In the genomic region with DNA sequence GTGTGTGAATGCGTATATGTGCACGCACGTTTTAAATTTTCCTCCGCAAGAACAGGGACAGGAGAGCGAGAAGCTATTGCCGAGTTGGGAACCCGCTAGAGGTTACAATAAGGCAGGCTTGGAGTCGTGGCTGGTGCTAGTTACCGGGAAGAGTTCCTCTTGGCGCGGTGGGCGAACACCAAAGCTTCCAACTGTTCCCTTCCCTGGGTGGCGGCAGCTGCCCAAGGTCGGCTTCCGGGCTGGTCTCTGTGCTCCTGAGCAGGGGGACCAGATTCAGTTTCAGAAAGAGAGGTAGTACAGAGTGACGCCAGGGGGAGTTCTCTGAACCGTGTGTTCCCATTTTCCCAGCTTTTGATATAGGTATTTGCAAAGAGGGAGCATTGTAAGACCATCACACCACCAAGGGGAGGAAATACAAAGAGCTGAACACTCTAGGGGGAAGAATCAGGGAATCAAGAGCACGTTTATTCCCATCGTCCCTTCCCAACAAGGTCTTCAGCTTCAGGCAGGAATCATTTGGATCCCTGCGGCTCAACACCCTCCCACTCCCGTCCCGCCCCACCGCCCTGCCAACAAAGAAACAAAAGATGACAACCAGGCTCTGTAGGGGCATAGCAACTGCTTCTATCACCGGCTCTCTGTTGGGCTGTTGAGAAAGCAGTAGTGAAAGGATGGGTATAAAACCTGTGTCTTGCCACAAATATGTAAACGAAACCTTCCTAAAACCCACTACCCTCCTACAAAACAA, we compare ENCODE assay signal across 8 cellular contexts.
A peak's percentile ranks its signal among the peaks of the same experiment; 100 is the strongest.
DNase-seq lines count a peak whose midpoint lies in the region; ATAC-seq, FAIRE-seq and TF ChIP-seq lines count a peak whose summit lies in the region.

No MANE protein-coding gene starts in this region.

- ATAC-seq in activated T-helper 17 cell treated with anti-CD3 and anti-CD28 coated beads, Interleukin-2, amount 50 U/mL, for 72 hours (replicated peaks), result no peak
- ATAC-seq in HG03175 (IDR thresholded peaks at IDR 0.05; ENCODE audit: unreplicated experiment) (no peak), GM18858 (IDR thresholded peaks at IDR 0.05; ENCODE audit: unreplicated experiment) (no peak)

- no peaks in the 10 kb centered on the region for H3K9me3 Mint-ChIP-seq in activated T-cell treated with anti-CD3 and anti-CD28 coated beads, Interleukin-2, amount 50 U/mL, for 24 hours
- H3K9me3 Mint-ChIP-seq in activated T-helper 17 cell treated with anti-CD3 and anti-CD28 coated beads, Interleukin-2, amount 50 U/mL, for 72 hours, result no peaks in the 10 kb centered on the region

- peaks cover 61% of the 10 kb centered on the region for H3K27me3 Mint-ChIP-seq in activated T-cell treated with anti-CD3 and anti-CD28 coated beads, Interleukin-2, amount 50 U/mL, for 24 hours
- peaks cover 25% of the 10 kb centered on the region for H3K27me3 Mint-ChIP-seq in activated T-helper 17 cell treated with anti-CD3 and anti-CD28 coated beads, Interleukin-2, amount 50 U/mL, for 72 hours

- H3K4me1 ChIP-seq in keratinocyte (ENCODE audit: control insufficient read depth, extremely low read depth, insufficient read depth, low read length) (no peaks in the 10 kb centered on the region), thymus (ENCODE audit: control insufficient read depth, insufficient read depth, low read length) (no peaks in the 10 kb centered on the region)

- TF ChIP-seq CTCF in keratinocyte (optimal IDR thresholded peaks at IDR 0.05 in 1 of 3, IDR thresholded peaks at IDR 0.05 in 1 of 3, conservative IDR thresholded peaks at IDR 0.05 in 1 of 3; ENCODE audit: extremely low read depth in 1 of 3, insufficient read depth in 2 of 3, low read length in 3 of 3), result peak in 1 of 3 experiments; percentile 9

- H3K36me3 ChIP-seq in keratinocyte (ENCODE audit: control insufficient read depth in 2 of 2, extremely low read depth in 1 of 2, insufficient read depth in 2 of 2, low read length in 2 of 2) (no peaks in the 10 kb centered on the region), thymus (ENCODE audit: control insufficient read depth, insufficient read depth) (no peaks in the 10 kb centered on the region)

- H3K27ac Mint-ChIP-seq in activated T-cell treated with anti-CD3 and anti-CD28 coated beads, Interleukin-2, amount 50 U/mL, for 24 hours, result no peak overlapping the region
- H3K27ac Mint-ChIP-seq in activated T-helper 17 cell treated with anti-CD3 and anti-CD28 coated beads, Interleukin-2, amount 50 U/mL, for 72 hours, result no peak overlapping the region

- no peaks in the 10 kb centered on the region for H3K36me3 Mint-ChIP-seq in activated T-cell treated with anti-CD3 and anti-CD28 coated beads, Interleukin-2, amount 50 U/mL, for 24 hours (ENCODE audit: low read depth)
- no peaks in the 10 kb centered on the region for H3K36me3 Mint-ChIP-seq in activated T-helper 17 cell treated with anti-CD3 and anti-CD28 coated beads, Interleukin-2, amount 50 U/mL, for 72 hours (ENCODE audit: low read depth)

- no peak overlapping the region for H3K27ac ChIP-seq in keratinocyte (ENCODE audit: control insufficient read depth, insufficient read depth, low read length)
- no peak overlapping the region for H3K27ac ChIP-seq in thymus (ENCODE audit: low read depth)

- FAIRE-seq in keratinocyte (lab: Jason Lieb, UNC), result no peak

- H3K9me3 ChIP-seq in keratinocyte (ENCODE audit: control insufficient read depth, low read depth, low read length), result no peaks in the 10 kb centered on the region
- no peaks in the 10 kb centered on the region for H3K9me3 ChIP-seq in thymus (ENCODE audit: control insufficient read depth)

- H2AFZ ChIP-seq in keratinocyte (ENCODE audit: control insufficient read depth, low read length), result peak overlapping the region; percentile 63

- H3K79me2 ChIP-seq in keratinocyte (ENCODE audit: control insufficient read depth, insufficient read depth, low read length), result no peaks in the 10 kb centered on the region

- 11% methylated on average over 25 of the region's 25 CpGs for WGBS in thymus

- peak overlapping the region; percentile 69 for H3K4me2 ChIP-seq in keratinocyte (ENCODE audit: control insufficient read depth, extremely low read depth, insufficient read depth, low read depth, low read length)

- no peaks in the 10 kb centered on the region for H3K9me1 ChIP-seq in keratinocyte (ENCODE audit: control insufficient read depth, extremely low read depth, insufficient read depth, low read length)

- dilution Hi-C loops in keratinocyte (cut with MboI; ENCODE audit: extremely low pct_ligation_motif_present, low sequenced_read_pairs), result no loop called here

- H3K4me1 Mint-ChIP-seq in activated T-cell treated with anti-CD3 and anti-CD28 coated beads, Interleukin-2, amount 50 U/mL, for 24 hours (ENCODE audit: low read depth), result peaks cover 19% of the 10 kb centered on the region
- no peaks in the 10 kb centered on the region for H3K4me1 Mint-ChIP-seq in activated T-helper 17 cell treated with anti-CD3 and anti-CD28 coated beads, Interleukin-2, amount 50 U/mL, for 72 hours

- peak; percentile 30 for DNase-seq in activated T-cell treated with anti-CD3 and anti-CD28 coated beads, Interleukin-2, amount 50 U/mL, for 24 hours
- DNase-seq in activated T-cell treated with anti-CD3 and anti-CD28 coated beads, Interleukin-2, amount 50 U/mL, for 1 hour, result no peak
- DNase-seq in keratinocyte (ENCODE audit: low read depth, low spot score) (no peak), HuH-7 (ENCODE audit: low spot score) (no peak)

- H3K27me3 ChIP-seq in keratinocyte (ENCODE audit: control insufficient read depth, extremely low read depth, insufficient read depth, low read length) (peaks cover 27% of the 10 kb centered on the region), thymus (ENCODE audit: control insufficient read depth, insufficient read depth) (peaks cover 20% of the 10 kb centered on the region)

- peak overlapping the region; percentile 34 to 49 (median 49) for H3K4me3 ChIP-seq in keratinocyte (ENCODE audit: control insufficient read depth in 2 of 3, extremely low read depth in 1 of 3, insufficient read depth in 2 of 3, low read depth in 1 of 3, low read length in 3 of 3)
- peak overlapping the region; percentile 49 for H3K4me3 ChIP-seq in thymus (ENCODE audit: low read length)

- H4K20me1 ChIP-seq in keratinocyte (ENCODE audit: control insufficient read depth, extremely low read depth, insufficient read depth, low read length), result no peaks in the 10 kb centered on the region

- H3K4me3 Mint-ChIP-seq in activated T-cell treated with anti-CD3 and anti-CD28 coated beads, Interleukin-2, amount 50 U/mL, for 24 hours, result peak overlapping the region; percentile 68
- peak overlapping the region; percentile 77 for H3K4me3 Mint-ChIP-seq in activated T-helper 17 cell treated with anti-CD3 and anti-CD28 coated beads, Interleukin-2, amount 50 U/mL, for 72 hours

- no peak overlapping the region for H3K9ac ChIP-seq in keratinocyte (ENCODE audit: control insufficient read depth, extremely low read depth, insufficient read depth, low read length)
